16 cellular contexts compared by ENCODE assay signal in the genomic region with DNA sequence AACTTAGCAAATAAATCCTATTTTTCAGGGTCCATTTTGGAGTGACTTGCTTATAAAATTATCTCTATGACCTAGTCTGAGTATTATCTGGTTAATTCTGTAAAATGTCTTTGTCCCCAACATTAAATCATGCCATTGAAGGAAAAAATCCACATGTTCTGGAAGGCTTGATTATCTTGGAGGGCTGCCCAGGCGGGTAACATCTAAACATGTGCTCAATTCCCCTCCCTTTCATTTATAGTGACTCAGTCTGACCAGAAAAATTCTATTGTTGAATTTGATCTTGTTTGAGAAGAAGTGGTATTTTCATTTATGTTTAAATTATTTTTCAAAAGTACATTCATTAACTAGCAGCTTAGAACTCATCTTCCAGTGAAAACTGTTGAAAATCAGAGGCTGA. TPM values are rescaled to one million over a fixed set of nuclear protein-coding genes. Genes with fewer than 3 reads are reported as not detected.
DNase-seq lines count a peak whose midpoint lies in the region; ATAC-seq and TF ChIP-seq lines count a peak whose summit lies in the region.
"Had no signal": no experiment of that assay in that cellular context is flagged by ENCODE, and none has a peak within 500 bp of the region (broad histone marks: within the 10 kb centered on the region; RNA-seq: fewer than 3 reads in every experiment).

No MANE protein-coding gene starts in this region.

- DNase-seq in A673 (ENCODE audit: low spot score) (peak; percentile 41), LHCN-M2 (ENCODE audit: low read depth) (peak; percentile 21), astrocyte of the spinal cord (ENCODE audit: low read depth, low spot score) (peak; percentile 73), fibroblast of pulmonary artery (ENCODE audit: low read depth) (peak; percentile 26), caudate nucleus (lab: John Stamatoyannopoulos, UW) (no peak), NCI-H446 treated with DMSO at 0.1 percent for 48 hours (lab: John Stamatoyannopoulos, UW) (no peak)
- DNase-seq in CD8-positive, alpha-beta T cell = no peak
- DNase-seq: ACHN; CD4-positive, alpha-beta T cell; DND-41; KG1; NCI-H187 treated with DMSO at 0.1 percent for 48 hours; NCI-H524 treated with DMSO at 0.1 percent for 48 hours; NK-92 treated with Interleukin-12 subunit alpha and Interleukin-12 subunit beta, amount 100 ng/mL, for 24 hours; SK-N-SH had no signal

- intact Hi-C loops in A673 (cut with micrococcal nuclease; ENCODE audit: unreplicated experiment) = no loop called here
- intact Hi-C loops in CD8-positive, alpha-beta T cell (cut with DNase I, micrococcal nuclease) = no loop called here

- POLR2A ChIA-PET in A673 (lab: Charles Lee; ENCODE audit: low non-redundant PET) = no interaction called here
- POLR2A ChIA-PET in CD8-positive, alpha-beta T cell (lab: Charles Lee) = no interaction called here

- CTCF ChIA-PET in A673 (lab: Charles Lee) = interaction anchor here (0.5 kb wide), 1 partner anchor 242 kb away, joined by 4 read pairs; no protein-coding TSS in a partner anchor
- CTCF ChIA-PET in CD8-positive, alpha-beta T cell (lab: Charles Lee) = no interaction called here

- H3K9me3 ChIP-seq in A673 (ENCODE audit: low read depth, low read length, poor library complexity, severe bottlenecking) = no peaks in the 10 kb centered on the region
- H3K9me3 ChIP-seq in CD8-positive, alpha-beta T cell (ENCODE audit: low read length) = no peaks in the 10 kb centered on the region
- H3K9me3 ChIP-seq: SK-N-SH had no signal

- H3K36me3 Mint-ChIP-seq in CD8-positive, alpha-beta T cell = no peaks in the 10 kb centered on the region

- TF ChIP-seq CTCF in A673 (conservative IDR thresholded peaks at IDR 0.05; ENCODE audit: low read depth, low read length) = no peak
- TF ChIP-seq CTCF in astrocyte of the spinal cord (IDR thresholded peaks at IDR 0.05; ENCODE audit: low read depth, low read length) = no peak
- TF ChIP-seq CTCF in fibroblast of pulmonary artery (IDR thresholded peaks at IDR 0.05; ENCODE audit: low read length, missing control alignments) = no peak
- no peak for TF ChIP-seq CTCF in CD8-positive, alpha-beta T cell (IDR thresholded peaks at IDR 0.05)

- H3K27me3 ChIP-seq in A673 (replicated peaks; ENCODE audit: insufficient read depth, low read depth, low read length, poor library complexity) = no peaks in the 10 kb centered on the region
- no peaks in the 10 kb centered on the region for H3K27me3 ChIP-seq in CD8-positive, alpha-beta T cell (ENCODE audit: insufficient read depth, low read length)

- H3K4me3 ChIP-seq in A673 (ENCODE audit: low read depth, low read length, poor library complexity, severe bottlenecking) (no peak overlapping the region), astrocyte of the spinal cord (ENCODE audit: low read depth, low read length) (no peak overlapping the region), fibroblast of pulmonary artery (replicated peaks; ENCODE audit: low read depth, low read length) (no peak overlapping the region)
- H3K4me3 ChIP-seq in CD8-positive, alpha-beta T cell (ENCODE audit: low read depth, low read length) = no peak overlapping the region

- H3K4me1 ChIP-seq in A673 (ENCODE audit: insufficient read depth, low read length, poor library complexity, severe bottlenecking) = peaks cover 25% of the 10 kb centered on the region
- no peaks in the 10 kb centered on the region for H3K4me1 ChIP-seq in CD8-positive, alpha-beta T cell (ENCODE audit: insufficient read depth, low read length)

- H3K9me3 Mint-ChIP-seq in CD8-positive, alpha-beta T cell = no peaks in the 10 kb centered on the region
- H3K9me3 Mint-ChIP-seq: CD4-positive, alpha-beta T cell had no signal

- no peak overlapping the region for H3K4me3 Mint-ChIP-seq in CD8-positive, alpha-beta T cell
- H3K4me3 Mint-ChIP-seq: CD4-positive, alpha-beta T cell had no signal

- H3K27ac ChIP-seq in A673 (ENCODE audit: low read depth, low read length, poor library complexity, severe bottlenecking) (peak overlapping the region; percentile 59), caudate nucleus (ENCODE audit: low read depth, low read length) (no peak overlapping the region)
- no peak overlapping the region for H3K27ac ChIP-seq in CD8-positive, alpha-beta T cell (ENCODE audit: low read depth, low read length)

- no peaks in the 10 kb centered on the region for H3K36me3 ChIP-seq in A673 (ENCODE audit: insufficient read depth, low read length, poor library complexity, severe bottlenecking)
- no peaks in the 10 kb centered on the region for H3K36me3 ChIP-seq in CD8-positive, alpha-beta T cell (ENCODE audit: insufficient read depth, low read length)

- H3K27me3 Mint-ChIP-seq in CD8-positive, alpha-beta T cell (ENCODE audit: low read depth) = peaks cover 9% of the 10 kb centered on the region

- H3K4me1 Mint-ChIP-seq in CD8-positive, alpha-beta T cell (ENCODE audit: low read depth) = no peaks in the 10 kb centered on the region

- H3K27ac Mint-ChIP-seq in CD8-positive, alpha-beta T cell = no peak overlapping the region
- H3K27ac Mint-ChIP-seq: CD4-positive, alpha-beta T cell had no signal

- ATAC-seq in CD8-positive, alpha-beta T cell = no peak
- ATAC-seq: HCT116 had no signal

- BruUV-seq in A673 (replicated peaks; lab: Mats Ljungman, UMichigan) = no TSS peak

- in situ Hi-C loops in astrocyte of the spinal cord (cut with HindIII; ENCODE audit: low sequenced_read_pairs) = no loop called here

RNA-seq across cellular contexts. Expression of a gene that starts 55.4 kb away (rescaled TPM):
- total RNA-seq in A673 (2021) (37.1 and 41.1 TPM in 2 replicates), LHCN-M2 (2014; rRNA removed) (3.8 and 6.3 TPM in 2 replicates)
- polyA plus RNA-seq in LHCN-M2 (2012) = 1.7 TPM
- 1 to 10 TPM; 6.6 to 6.7 TPM for total RNA-seq in CD8-positive, alpha-beta T cell

Comparison
In these comparisons a context has a peak if more than half of its experiments do, and no peak if none do; other contexts are left out.
1. DNase-seq: peak in A673 (single experiment), LHCN-M2 (single experiment), astrocyte of the spinal cord (single experiment) and fibroblast of pulmonary artery (single experiment); none in caudate nucleus (0 of 61), NCI-H446 treated with DMSO at 0.1 percent for 48 hours (single experiment) and CD8-positive, alpha-beta T cell (0 of 7).